11 cellular contexts compared by ENCODE assay signal in genomic region chr9:134341306-134341705, GRCh38. TPM values are rescaled to one million over a fixed set of nuclear protein-coding genes. Genes with fewer than 3 reads are reported as not detected.
A peak's percentile ranks its signal among the peaks of the same experiment; 100 is the strongest.
DNase-seq lines count a peak whose midpoint lies in the region; ATAC-seq and TF ChIP-seq lines count a peak whose summit lies in the region.
"Had no signal": no experiment of that assay in that cellular context is flagged by ENCODE, and none has a peak within 500 bp of the region (broad histone marks: within the 10 kb centered on the region; RNA-seq: fewer than 3 reads in every experiment).

No MANE protein-coding gene starts in this region.

- H3K9me3 ChIP-seq in right cardiac atrium (ENCODE audit: control insufficient read depth, low read length), result no peaks in the 10 kb centered on the region
- no peaks in the 10 kb centered on the region for H3K9me3 ChIP-seq in gastrocnemius medialis

- H3K4me3 ChIP-seq in right cardiac atrium (ENCODE audit: low read length) (no peak overlapping the region), gastrocnemius medialis (no peak overlapping the region)

- TF ChIP-seq POLR2A in gastrocnemius medialis (IDR thresholded peaks at IDR 0.05), result no peak

- H3K27me3 ChIP-seq in right cardiac atrium (ENCODE audit: control insufficient read depth, insufficient read depth), result no peaks in the 10 kb centered on the region
- no peaks in the 10 kb centered on the region for H3K27me3 ChIP-seq in gastrocnemius medialis

- DNase-seq in HT-29 (ENCODE audit: low spot score) (peak; percentile 76), right cardiac atrium (peak; percentile 74 to 90 (median 86)), gastrocnemius medialis (no peak), AG08396 (ENCODE audit: low spot score) (no peak)
- no peak for DNase-seq in stimulated activated naive CD4-positive, alpha-beta T cell (lab: John Stamatoyannopoulos, UW)
- DNase-seq: activated T-cell treated with anti-CD3 and anti-CD28 coated beads, Interleukin-2, amount 50 U/mL, for 72 hours; NCI-H1092; stimulated activated CD4-positive, alpha-beta T cell treated with anti-CD3 and anti-CD28 coated beads, Interleukin-2, amount 100 ng/mL, for 48 hours had no signal

- no peaks in the 10 kb centered on the region for H3K36me3 ChIP-seq in gastrocnemius medialis

- H3K4me1 ChIP-seq in right cardiac atrium (ENCODE audit: control insufficient read depth, insufficient read depth, low read length) (peaks cover 52% of the 10 kb centered on the region), gastrocnemius medialis (peaks cover 100% of the 10 kb centered on the region in 2 donors)

- 16 to 20% (median 18%) methylated on average over 9 of the region's 9 CpGs for WGBS in adipose tissue, 3 donors
- 15% methylated on average over 9 of the region's 9 CpGs for WGBS in right cardiac atrium

- TF ChIP-seq CTCF in gastrocnemius medialis (IDR thresholded peaks at IDR 0.05 in 4 of 5, conservative IDR thresholded peaks at IDR 0.05 in 1 of 5), result no peak

- intact Hi-C loops in right cardiac atrium (cut with DNase I), result no loop called here
- intact Hi-C loops in gastrocnemius medialis (cut with DNase I; ENCODE audit: low total_unique reads), result no loop called here

- H3K27ac ChIP-seq in adipose tissue (ENCODE audit: low read depth, low read length) (peak overlapping the region; percentile 29), right cardiac atrium (ENCODE audit: low read length) (peak overlapping the region; percentile 64), gastrocnemius medialis (peak overlapping the region; percentile 67 to 96 (median 90))

- peak; percentile 56 to 72 for ATAC-seq in right cardiac atrium
- no peak for ATAC-seq in gastrocnemius medialis
- ATAC-seq in HG03378 (IDR thresholded peaks at IDR 0.05; ENCODE audit: unreplicated experiment), result no peak
- no peak for ATAC-seq in HG02981 (IDR thresholded peaks at IDR 0.05; ENCODE audit: unreplicated experiment)
- ATAC-seq: activated T-cell treated with anti-CD3 and anti-CD28 coated beads, Interleukin-2, amount 50 U/mL, for 72 hours had no signal

- in situ Hi-C loops in gastrocnemius medialis (cut with MboI; ENCODE audit: low sequenced_read_pairs in 4 of 4), result loop anchor here in 1 of 4 donors (25.0 kb wide), 1 partner anchor 96 kb away; no protein-coding TSS in a partner anchor

RNA-seq across cellular contexts. Expression of gene RXRA, which starts 15.1 kb away (rescaled TPM):
- total RNA-seq in HT-29 (2014; rRNA removed; shearing (Covaris generic)), result 63.4 and 74.4 TPM in 2 replicates
- 100 to 1,000 TPM in 1 of 3 donors, 10 to 100 TPM in 2; 30.9 to 114 (median 69.4) TPM for polyA plus RNA-seq in adipose tissue
- 10 to 100 TPM; 48.1 to 72.3 (median 61.7) TPM for total RNA-seq in right cardiac atrium
- polyA plus RNA-seq in right cardiac atrium, result 66.0 TPM
- 100 to 1,000 TPM in 3 of 4 donors, 10 to 100 TPM in 1; 70.8 to 224 (median 160) TPM for total RNA-seq in gastrocnemius medialis

Comparison
In these comparisons a context has a peak if more than half of its experiments do, and no peak if none do; other contexts are left out.
1. DNase-seq: peak in HT-29 (single experiment) and right cardiac atrium (3 of 3); none in gastrocnemius medialis (0 of 2), stimulated activated naive CD4-positive, alpha-beta T cell (0 of 6) and AG08396 (single experiment).
2. H3K27ac ChIP-seq: peak in every context shown above with its lines; median percentile 90 in gastrocnemius medialis; 64 in right cardiac atrium; 29 in adipose tissue.
3. ATAC-seq: peak in right cardiac atrium (2 of 2); none in gastrocnemius medialis (0 of 2), HG03378 (single experiment) and HG02981 (single experiment).